In genomic region chr13:112722433-112723250, GRCh38 we compare ENCODE assay signal across 9 cellular contexts. TPM values are rescaled to one million over a fixed set of nuclear protein-coding genes. Genes with fewer than 3 reads are reported as not detected.
DNase-seq lines count a peak whose midpoint lies in the region; ATAC-seq, FAIRE-seq and TF ChIP-seq lines count a peak whose summit lies in the region.
"Had no signal": no experiment of that assay in that cellular context is flagged by ENCODE, and none has a peak within 500 bp of the region (broad histone marks: within the 10 kb centered on the region; RNA-seq: fewer than 3 reads in every experiment).

No MANE protein-coding gene starts in this region.

- H3K9me3 Mint-ChIP-seq in progenitor cell of endocrine pancreas (ENCODE audit: low read depth), result peaks cover 3% of the 10 kb centered on the region
- H3K9me3 Mint-ChIP-seq: T-helper 1 cell treated with Interleukin-12 subunit alpha and Interleukin-12 subunit beta and Interleukin-4 antibody, amounts not matched to agents 30 μg/mL and 1 μg/mL, for 36 hours had no signal

- H3K4me3 ChIP-seq in H7 (ENCODE audit: insufficient read depth, low read depth, low read length), result no peak overlapping the region
- H3K4me3 ChIP-seq in SK-N-SH (ENCODE audit: low read depth in 2 of 2, low read length in 1 of 2), result no peak overlapping the region
- H3K4me3 ChIP-seq in foreskin fibroblast (ENCODE audit: low read depth in 1 of 2, low read length in 2 of 2), result no peak overlapping the region

- H3F3A ChIP-seq in SK-N-SH (replicated peaks; ENCODE audit: insufficient read depth), result peaks cover 7% of the 10 kb centered on the region

- POLR2A ChIA-PET in SK-N-SH (lab: Yijun Ruan, JAX), result no interaction called here

- no peaks in the 10 kb centered on the region for H3K27me3 Mint-ChIP-seq in progenitor cell of endocrine pancreas

- H3K36me3 Mint-ChIP-seq in progenitor cell of endocrine pancreas (ENCODE audit: insufficient read depth), result peaks cover 10% of the 10 kb centered on the region

- H3K79me2 ChIP-seq in SK-N-SH (ENCODE audit: insufficient read depth), result no peaks in the 10 kb centered on the region

- TF ChIP-seq EP300 in SK-N-SH (IDR thresholded peaks at IDR 0.05; ENCODE audit: borderline replicate concordance in 1 of 2, low read depth in 1 of 2, low read length in 1 of 2), result no peak

- peak; percentile 74 for DNase-seq in H7
- no peak for DNase-seq in SK-N-SH
- DNase-seq in foreskin fibroblast, result peak; percentile 44 to 68
- no peak for DNase-seq in progenitor cell of endocrine pancreas (ENCODE audit: low spot score, unreplicated experiment)
- DNase-seq in stimulated activated naive CD8-positive, alpha-beta T cell treated with anti-CD3 and anti-CD28 coated beads, Interleukin-15, Interleukin-2, amounts not matched to agents 100 U/mL and 50 U/mL, for 24 hours, result no peak
- no peak for DNase-seq in NCI-H1048 (lab: John Stamatoyannopoulos, UW)
- no peak for DNase-seq in GM12892 (ENCODE audit: insufficient read length)

- H3K27ac ChIP-seq in SK-N-SH (ENCODE audit: low read depth in 2 of 2, low read length in 1 of 2), result peak overlapping the region; percentile 44 to 80; a peak in 3 of 4 replicates

- ATAC-seq in GM21529 (IDR thresholded peaks at IDR 0.05; ENCODE audit: unreplicated experiment), result no peak
- ATAC-seq in stimulated activated naive CD8-positive, alpha-beta T cell treated with anti-CD3 and anti-CD28 coated beads, Interleukin-15, Interleukin-2, amounts not matched to agents 100 U/mL and 50 U/mL, for 24 hours, result no peak

- TF ChIP-seq CTCF in SK-N-SH (IDR thresholded peaks at IDR 0.05) (no peak), foreskin fibroblast (IDR thresholded peaks at IDR 0.05; ENCODE audit: low read depth, low read length) (no peak), progenitor cell of endocrine pancreas (IDR thresholded peaks at IDR 0.05; ENCODE audit: unreplicated experiment) (no peak)

- H3K9me2 ChIP-seq in SK-N-SH, result no peaks in the 10 kb centered on the region

- TF ChIP-seq RAD21 in SK-N-SH (IDR thresholded peaks at IDR 0.05; ENCODE audit: low read length), result no peak

- H2AFZ ChIP-seq in SK-N-SH (ENCODE audit: low read depth), result peak overlapping the region; percentile 59

- peak overlapping the region; percentile 60; the same call in 1 of the 2 replicates for H3K4me2 ChIP-seq in SK-N-SH

- peak overlapping the region; percentile 98 for H3K27ac Mint-ChIP-seq in progenitor cell of endocrine pancreas
- H3K27ac Mint-ChIP-seq: T-helper 1 cell treated with Interleukin-12 subunit alpha and Interleukin-12 subunit beta and Interleukin-4 antibody, amounts not matched to agents 30 μg/mL and 1 μg/mL, for 36 hours had no signal

- 41% methylated on average over 19 of the region's 19 CpGs for WGBS in SK-N-SH (ENCODE audit: low lambda C conversion rate)

- no peaks in the 10 kb centered on the region for H3K27me3 ChIP-seq in H7 (ENCODE audit: control insufficient read depth, insufficient read depth, low read length)
- no peaks in the 10 kb centered on the region for H3K27me3 ChIP-seq in SK-N-SH (ENCODE audit: insufficient read depth)

- H3K36me3 ChIP-seq in H7 (replicated peaks; ENCODE audit: control insufficient read depth, insufficient read depth, low read length) (no peaks in the 10 kb centered on the region; the same call in 1 of the 2 replicates), SK-N-SH (replicated peaks in 1 of 2; ENCODE audit: control insufficient read depth in 1 of 2, insufficient read depth in 2 of 2, low read length in 1 of 2) (no peaks in the 10 kb centered on the region)

- no peak for FAIRE-seq in GM12892 (lab: Jason Lieb, UNC)

- no peaks in the 10 kb centered on the region for H4K20me1 ChIP-seq in SK-N-SH (ENCODE audit: insufficient read depth)

- H3K9ac ChIP-seq in SK-N-SH, result no peak overlapping the region

- no peaks in the 10 kb centered on the region for H3K9me3 ChIP-seq in SK-N-SH

- peaks cover 64% of the 10 kb centered on the region for H3K4me1 Mint-ChIP-seq in progenitor cell of endocrine pancreas (ENCODE audit: low read depth)

- no peak for TF ChIP-seq POLR2A in GM12892 (IDR thresholded peaks at IDR 0.05; ENCODE audit: low read depth, low read length)

- peak overlapping the region; percentile 40 for H3K4me3 Mint-ChIP-seq in progenitor cell of endocrine pancreas (ENCODE audit: low read depth)
- H3K4me3 Mint-ChIP-seq: T-helper 1 cell treated with Interleukin-12 subunit alpha and Interleukin-12 subunit beta and Interleukin-4 antibody, amounts not matched to agents 30 μg/mL and 1 μg/mL, for 36 hours had no signal

- peaks cover 0 to 13% of the 10 kb centered on the region in 2 experiments; a peak in 2 of 4 replicates for H3K4me1 ChIP-seq in SK-N-SH (ENCODE audit: control insufficient read depth in 1 of 2, insufficient read depth in 2 of 2, low read depth in 1 of 2, low read length in 1 of 2)

- CTCF ChIA-PET in SK-N-SH (lab: Yijun Ruan, JAX), result no interaction called here

TF ChIP-seq in SK-N-SH, 30 proteins besides CTCF, POLR2A, EP300 and RAD21:
- TF ChIP-seq SMC3 (IDR thresholded peaks at IDR 0.05; ENCODE audit: low read depth, low read length) (no peak), RCOR1 (IDR thresholded peaks at IDR 0.05; ENCODE audit: low read length) (no peak), PBX3 (IDR thresholded peaks at IDR 0.05) (peak; percentile 43; the same call in 1 of the 2 replicates), TCF12 (IDR thresholded peaks at IDR 0.05) (0 out of 2 replicates have a peak, but pooled peaks have one; percentile 20), CHD2 (IDR thresholded peaks at IDR 0.05; ENCODE audit: low read length, partially characterized antibody) (no peak)

RNA-seq across cellular contexts. Expression of gene ATP11A, which starts 32.8 kb away (rescaled TPM):
- 9.9 and 14.7 TPM in 2 replicates for total RNA-seq in H7 (2014; rRNA removed; shearing (Covaris generic))
- polyA plus RNA-seq in SK-N-SH (2012; rRNA removed), result 2.9 and 4.1 TPM in 2 replicates
- 3.0 and 3.8 TPM in 2 replicates for polyA plus RNA-seq in SK-N-SH (2012; cell fraction: cytosol; rRNA removed)
- 11.6 and 12.7 TPM in 2 replicates for polyA plus RNA-seq in SK-N-SH (2012; cell fraction: nucleus; rRNA removed)
- 100 and 109 TPM in 2 replicates for total RNA-seq in progenitor cell of endocrine pancreas
- 18.7 TPM for polyA plus RNA-seq in GM12892 (2012; ENCODE audit: missing spikeins)

Comparison
In these comparisons a context has a peak if more than half of its experiments do, and no peak if none do; other contexts are left out.
1. DNase-seq: peak in H7 (single experiment) and foreskin fibroblast (2 of 2); none in SK-N-SH (single experiment), progenitor cell of endocrine pancreas (single experiment), stimulated activated naive CD8-positive, alpha-beta T cell treated with anti-CD3 and anti-CD28 coated beads, Interleukin-15, Interleukin-2, amounts not matched to agents 100 U/mL and 50 U/mL, for 24 hours (single experiment), NCI-H1048 (single experiment) and GM12892 (single experiment).